16 cellular contexts compared by ENCODE assay signal in the genomic region with DNA sequence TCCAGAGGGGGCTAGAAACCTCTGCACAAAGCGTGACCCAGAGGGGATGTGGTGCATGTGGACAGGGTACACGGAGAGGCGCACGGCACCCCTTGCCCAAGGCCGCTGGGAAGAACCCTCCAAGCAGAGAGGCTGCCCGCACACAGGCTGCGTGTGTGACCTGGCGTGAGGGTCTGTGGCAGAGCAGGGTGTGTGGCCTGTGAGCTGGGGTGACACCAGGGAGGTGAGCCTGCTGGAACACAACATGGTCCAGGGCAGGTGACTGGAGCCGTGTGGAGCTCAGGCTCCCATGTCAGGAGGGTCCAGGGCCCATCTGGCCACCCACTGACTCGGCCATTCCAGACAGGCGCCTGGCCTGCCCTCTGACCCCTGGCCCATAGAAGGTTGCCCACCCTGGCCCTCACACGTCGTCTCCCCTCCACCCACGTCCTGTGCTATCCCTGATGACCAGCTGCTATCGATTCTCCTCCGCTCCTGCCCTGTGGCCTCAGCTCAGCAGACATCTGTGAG. TPM values are rescaled to one million over a fixed set of nuclear protein-coding genes. Genes with fewer than 3 reads are reported as not detected.
"Had no signal": no experiment of that assay in that cellular context is flagged by ENCODE, and none has a peak within 500 bp of the region (broad histone marks: within the 10 kb centered on the region; RNA-seq: fewer than 3 reads in every experiment).

No MANE protein-coding gene starts in this region.

- H3K4me1 ChIP-seq: adrenal gland, lower lobe of right lung had no signal

- H3K27ac Mint-ChIP-seq: activated naive CD4-positive, alpha-beta T cell treated with anti-CD3 and anti-CD28 coated beads, Interleukin-2, amount 50 U/mL, for 72 hours; activated T-helper 1 cell treated with anti-CD3 and anti-CD28 coated beads, Interleukin-12 subunit alpha, Interleukin-12 subunit beta, Interleukin-2, Interleukin-4 antibody, amounts not matched to agents 30 ng/mL and 10 ng/mL and 1 ng/mL, durations not matched to agents 14 hours and 24 hours and 36 hours; nephron had no signal

- H3K27me3 ChIP-seq: adrenal gland had no signal

- H3K9me3 Mint-ChIP-seq: activated naive CD4-positive, alpha-beta T cell treated with anti-CD3 and anti-CD28 coated beads, Interleukin-2, amount 50 U/mL, for 72 hours; activated T-helper 1 cell treated with anti-CD3 and anti-CD28 coated beads, Interleukin-12 subunit alpha, Interleukin-12 subunit beta, Interleukin-2, Interleukin-4 antibody, amounts not matched to agents 30 ng/mL and 10 ng/mL and 1 ng/mL, durations not matched to agents 14 hours and 24 hours and 36 hours had no signal

- H3K4me1 Mint-ChIP-seq: nephron had no signal

- DNase-seq: activated CD4-positive, alpha-beta T cell treated with anti-CD3 and anti-CD28 coated beads, Interleukin-2, amount 50 U/mL, for 48 hours; activated gamma-delta T cell treated with Interleukin-2 at 50 U/mL for 16 hours; activated T-cell treated with anti-CD3 and anti-CD28 coated beads for 4 hours; adrenal gland; dermis blood vessel endothelial cell; effector memory CD4-positive, alpha-beta T cell; lower lobe of right lung; stimulated activated CD4-positive, alpha-beta T cell treated with anti-CD3 and anti-CD28 coated beads, Interleukin-2, amount 100 ng/mL, for 24 hours had no signal

- H3K4me3 ChIP-seq: adrenal gland, lower lobe of right lung, SK-N-MC, thoracic aorta had no signal

- H3K4me3 Mint-ChIP-seq: activated T-helper 1 cell treated with anti-CD3 and anti-CD28 coated beads, Interleukin-12 subunit alpha, Interleukin-12 subunit beta, Interleukin-2, Interleukin-4 antibody, amounts not matched to agents 30 ng/mL and 10 ng/mL and 1 ng/mL, durations not matched to agents 14 hours and 24 hours and 36 hours; nephron had no signal

- H3K27ac ChIP-seq: adrenal gland, lower lobe of right lung, SK-N-MC, thoracic aorta had no signal

- H3K36me3 Mint-ChIP-seq: activated naive CD4-positive, alpha-beta T cell treated with anti-CD3 and anti-CD28 coated beads, Interleukin-2, amount 50 U/mL, for 72 hours had no signal

RNA-seq across cellular contexts. Expression of gene TMEM204, which starts 14.8 kb away (rescaled TPM):
- total RNA-seq: astrocyte had no signal

RNA-seq across cellular contexts. Expression of gene PTX4, which starts 29.9 kb away (rescaled TPM):
- total RNA-seq: activated naive CD4-positive, alpha-beta T cell treated with anti-CD3 and anti-CD28 coated beads, Interleukin-2, amount 50 U/mL, for 72 hours; activated T-helper 1 cell treated with anti-CD3 and anti-CD28 coated beads, Interleukin-12 subunit alpha, Interleukin-12 subunit beta, Interleukin-2, Interleukin-4 antibody, amounts not matched to agents 30 ng/mL and 10 ng/mL and 1 ng/mL, durations not matched to agents 14 hours and 24 hours and 36 hours; astrocyte; dermis blood vessel endothelial cell; lower lobe of right lung; omental fat pad; T-helper 2 cell treated with Interferon-gamma antibody and Interleukin-4, amounts not matched to agents 100 ng/mL and 5 ng/mL, for 36 hours had no signal
